Comparison of ENCODE assay signal across 1 cellular context in genomic region chr5:113295111-113295539, GRCh38.
TF ChIP-seq lines count a peak whose summit lies in the region.

No MANE protein-coding gene starts in this region.

TF ChIP-seq in HEK293, 187 proteins besides CTCF, POLR2A, EP300 and RAD21 (continued from another document and continues in another):
- TF ChIP-seq PRDM1 (tag by site-specific recombination; IDR thresholded peaks at IDR 0.05) (no peak), ZNF2 (tag by site-specific recombination; IDR thresholded peaks at IDR 0.05) (0 out of 2 replicates have a peak, but pooled peaks have one; percentile 13), ZNF558 (tag by site-specific recombination; IDR thresholded peaks at IDR 0.05) (no peak), ZNF639 (tag by site-specific recombination; IDR thresholded peaks at IDR 0.05) (no peak), REPIN1 (tag by site-specific recombination; IDR thresholded peaks at IDR 0.05; ENCODE audit: low read depth) (no peak), SCRT1 (tag by site-specific recombination; IDR thresholded peaks at IDR 0.05; ENCODE audit: borderline replicate concordance) (no peak), ZNF394 (tag by site-specific recombination; IDR thresholded peaks at IDR 0.05; ENCODE audit: borderline replicate concordance) (no peak), ZNF18 (tag by site-specific recombination; IDR thresholded peaks at IDR 0.05) (peak; percentile 40; the same call in 1 of the 2 replicates), SETDB1 (IDR thresholded peaks at IDR 0.05; ENCODE audit: insufficient read length, low read length) (no peak), KLF10 (tag by site-specific recombination; IDR thresholded peaks at IDR 0.05) (no peak), KLF17 (tag by site-specific recombination; IDR thresholded peaks at IDR 0.05) (no peak), GLI4 (tag by site-specific recombination; IDR thresholded peaks at IDR 0.05) (no peak), ZNF521 (tag by site-specific recombination; IDR thresholded peaks at IDR 0.05) (no peak), TSHZ1 (tag by site-specific recombination; IDR thresholded peaks at IDR 0.05; ENCODE audit: borderline replicate concordance) (no peak), ZNF791 (tag by site-specific recombination; IDR thresholded peaks at IDR 0.05) (no peak), ZNF341 (tag by site-specific recombination; IDR thresholded peaks at IDR 0.05; ENCODE audit: low read depth) (peak; percentile 93), PATZ1 (tag by site-specific recombination; IDR thresholded peaks at IDR 0.05) (no peak; the same call in 1 of the 2 replicates), ZNF391 (tag by site-specific recombination; IDR thresholded peaks at IDR 0.05; ENCODE audit: borderline replicate concordance, low read depth) (no peak; the same call in 1 of the 2 replicates), GLIS2 (tag by site-specific recombination; IDR thresholded peaks at IDR 0.05) (no peak), ZNF239 (tag by site-specific recombination; IDR thresholded peaks at IDR 0.05) (no peak), KLF16 (tag by site-specific recombination; IDR thresholded peaks at IDR 0.05) (no peak), ZNF513 (tag by site-specific recombination; IDR thresholded peaks at IDR 0.05) (no peak), ZNF112 (tag by site-specific recombination; IDR thresholded peaks at IDR 0.05) (no peak), WT1 (tag by site-specific recombination; IDR thresholded peaks at IDR 0.05) (no peak), ZNF148 (tag by site-specific recombination; IDR thresholded peaks at IDR 0.05; ENCODE audit: borderline replicate concordance) (no peak), ZNF473 (tag by site-specific recombination; IDR thresholded peaks at IDR 0.05) (no peak), ZNF155 (tag by site-specific recombination; IDR thresholded peaks at IDR 0.05) (no peak), ZNF140 (tag by site-specific recombination; IDR thresholded peaks at IDR 0.05) (no peak), ZNF169 (tag by site-specific recombination; IDR thresholded peaks at IDR 0.05) (no peak), AEBP2 (tag by site-specific recombination; IDR thresholded peaks at IDR 0.05; ENCODE audit: borderline replicate concordance) (no peak), PRDM6 (tag by site-specific recombination; IDR thresholded peaks at IDR 0.05) (peak; percentile 90), KLF7 (tag by site-specific recombination; IDR thresholded peaks at IDR 0.05; ENCODE audit: borderline replicate concordance) (no peak), ZBTB6 (tag by site-specific recombination; IDR thresholded peaks at IDR 0.05) (no peak), ZNF596 (tag by site-specific recombination; IDR thresholded peaks at IDR 0.05) (no peak), ZBTB10 (tag by site-specific recombination; IDR thresholded peaks at IDR 0.05) (no peak)
